1 cellular context compared by ENCODE assay signal in genomic region chr10:60627778-60628773, GRCh38.
TF ChIP-seq lines count a peak whose summit lies in the region.

No MANE protein-coding gene starts in this region.

TF ChIP-seq in HepG2, 621 proteins besides CTCF, POLR2A, EP300 and RAD21 (continued from another document):
- TF ChIP-seq ZBTB46 (CRISPR knock-in tag; IDR thresholded peaks at IDR 0.05; ENCODE audit: borderline replicate concordance) (no peak), HNF4A (CRISPR knock-in tag; IDR thresholded peaks at IDR 0.05) (peak; percentile 76), ZNF557 (CRISPR knock-in tag; IDR thresholded peaks at IDR 0.05) (no peak), ASH2L (IDR thresholded peaks at IDR 0.05; ENCODE audit: insufficient read length, low read depth, low read length) (peak; percentile 29), SAP130 (CRISPR knock-in tag; IDR thresholded peaks at IDR 0.05; ENCODE audit: low read depth) (0 out of 2 replicates have a peak, but pooled peaks have one; percentile 19), YEATS4 (CRISPR knock-in tag; IDR thresholded peaks at IDR 0.05; ENCODE audit: borderline replicate concordance) (no peak), DNMT3B (CRISPR knock-in tag; conservative IDR thresholded peaks at IDR 0.05) (no peak), MIXL1 (CRISPR knock-in tag; IDR thresholded peaks at IDR 0.05) (peak; percentile 77), MIER3 (CRISPR knock-in tag; IDR thresholded peaks at IDR 0.05; ENCODE audit: borderline replicate concordance) (no peak), ZNF841 (CRISPR knock-in tag; IDR thresholded peaks at IDR 0.05; ENCODE audit: borderline replicate concordance) (no peak), REL (CRISPR knock-in tag; conservative IDR thresholded peaks at IDR 0.05) (no peak), ZNF335 (CRISPR knock-in tag; IDR thresholded peaks at IDR 0.05) (no peak)
- TF ChIP-seq, protein P1, sequence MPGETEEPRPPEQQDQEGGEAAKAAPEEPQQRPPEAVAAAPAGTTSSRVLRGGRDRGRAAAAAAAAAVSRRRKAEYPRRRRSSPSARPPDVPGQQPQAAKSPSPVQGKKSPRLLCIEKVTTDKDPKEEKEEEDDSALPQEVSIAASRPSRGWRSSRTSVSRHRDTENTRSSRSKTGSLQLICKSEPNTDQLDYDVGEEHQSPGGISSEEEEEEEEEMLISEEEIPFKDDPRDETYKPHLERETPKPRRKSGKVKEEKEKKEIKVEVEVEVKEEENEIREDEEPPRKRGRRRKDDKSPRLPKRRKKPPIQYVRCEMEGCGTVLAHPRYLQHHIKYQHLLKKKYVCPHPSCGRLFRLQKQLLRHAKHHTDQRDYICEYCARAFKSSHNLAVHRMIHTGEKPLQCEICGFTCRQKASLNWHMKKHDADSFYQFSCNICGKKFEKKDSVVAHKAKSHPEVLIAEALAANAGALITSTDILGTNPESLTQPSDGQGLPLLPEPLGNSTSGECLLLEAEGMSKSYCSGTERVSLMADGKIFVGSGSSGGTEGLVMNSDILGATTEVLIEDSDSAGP (CRISPR knock-in tag; IDR thresholded peaks at IDR 0.05; ENCODE audit: borderline replicate concordance): no peak
- TF ChIP-seq, protein P2, sequence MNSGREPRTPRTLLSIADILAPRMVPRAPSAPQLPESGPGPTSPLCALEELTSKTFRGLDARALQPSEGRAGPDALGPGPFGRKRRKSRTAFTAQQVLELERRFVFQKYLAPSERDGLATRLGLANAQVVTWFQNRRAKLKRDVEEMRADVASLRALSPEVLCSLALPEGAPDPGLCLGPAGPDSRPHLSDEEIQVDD (CRISPR knock-in tag; IDR thresholded peaks at IDR 0.05; ENCODE audit: borderline replicate concordance): no peak
- TF ChIP-seq, protein P3, sequence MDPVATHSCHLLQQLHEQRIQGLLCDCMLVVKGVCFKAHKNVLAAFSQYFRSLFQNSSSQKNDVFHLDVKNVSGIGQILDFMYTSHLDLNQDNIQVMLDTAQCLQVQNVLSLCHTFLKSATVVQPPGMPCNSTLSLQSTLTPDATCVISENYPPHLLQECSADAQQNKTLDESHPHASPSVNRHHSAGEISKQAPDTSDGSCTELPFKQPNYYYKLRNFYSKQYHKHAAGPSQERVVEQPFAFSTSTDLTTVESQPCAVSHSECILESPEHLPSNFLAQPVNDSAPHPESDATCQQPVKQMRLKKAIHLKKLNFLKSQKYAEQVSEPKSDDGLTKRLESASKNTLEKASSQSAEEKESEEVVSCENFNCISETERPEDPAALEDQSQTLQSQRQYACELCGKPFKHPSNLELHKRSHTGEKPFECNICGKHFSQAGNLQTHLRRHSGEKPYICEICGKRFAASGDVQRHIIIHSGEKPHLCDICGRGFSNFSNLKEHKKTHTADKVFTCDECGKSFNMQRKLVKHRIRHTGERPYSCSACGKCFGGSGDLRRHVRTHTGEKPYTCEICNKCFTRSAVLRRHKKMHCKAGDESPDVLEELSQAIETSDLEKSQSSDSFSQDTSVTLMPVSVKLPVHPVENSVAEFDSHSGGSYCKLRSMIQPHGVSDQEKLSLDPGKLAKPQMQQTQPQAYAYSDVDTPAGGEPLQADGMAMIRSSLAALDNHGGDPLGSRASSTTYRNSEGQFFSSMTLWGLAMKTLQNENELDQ (CRISPR knock-in tag; IDR thresholded peaks at IDR 0.05; ENCODE audit: borderline replicate concordance): no peak
- TF ChIP-seq, protein P4, sequence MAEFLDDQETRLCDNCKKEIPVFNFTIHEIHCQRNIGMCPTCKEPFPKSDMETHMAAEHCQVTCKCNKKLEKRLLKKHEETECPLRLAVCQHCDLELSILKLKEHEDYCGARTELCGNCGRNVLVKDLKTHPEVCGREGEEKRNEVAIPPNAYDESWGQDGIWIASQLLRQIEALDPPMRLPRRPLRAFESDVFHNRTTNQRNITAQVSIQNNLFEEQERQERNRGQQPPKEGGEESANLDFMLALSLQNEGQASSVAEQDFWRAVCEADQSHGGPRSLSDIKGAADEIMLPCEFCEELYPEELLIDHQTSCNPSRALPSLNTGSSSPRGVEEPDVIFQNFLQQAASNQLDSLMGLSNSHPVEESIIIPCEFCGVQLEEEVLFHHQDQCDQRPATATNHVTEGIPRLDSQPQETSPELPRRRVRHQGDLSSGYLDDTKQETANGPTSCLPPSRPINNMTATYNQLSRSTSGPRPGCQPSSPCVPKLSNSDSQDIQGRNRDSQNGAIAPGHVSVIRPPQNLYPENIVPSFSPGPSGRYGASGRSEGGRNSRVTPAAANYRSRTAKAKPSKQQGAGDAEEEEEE (CRISPR knock-in tag; IDR thresholded peaks at IDR 0.05; ENCODE audit: borderline replicate concordance): 0 out of 2 replicates have a peak, but pooled peaks have one; percentile 38
